In the genomic region with DNA sequence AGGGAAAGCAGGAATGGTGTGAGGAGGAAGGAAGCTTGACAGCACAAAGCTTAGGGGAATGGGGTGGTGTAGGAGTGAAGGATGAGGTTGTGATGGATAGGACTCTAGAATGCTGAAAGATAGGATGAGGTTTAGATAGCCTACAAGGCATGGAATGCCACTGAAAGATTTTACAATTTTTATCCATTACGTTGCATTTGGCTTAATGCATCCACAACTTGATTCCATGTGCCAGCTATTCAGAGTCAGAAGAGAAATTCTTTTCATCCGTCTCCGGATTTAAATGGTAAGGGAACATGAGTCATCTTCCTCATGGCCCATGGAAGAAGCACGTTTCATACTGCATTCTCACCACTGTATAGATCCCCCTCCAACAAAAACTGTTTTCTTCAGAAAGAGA, we compare ENCODE assay signal across 15 cellular contexts.
DNase-seq lines count a peak whose midpoint lies in the region; ATAC-seq and TF ChIP-seq lines count a peak whose summit lies in the region.
"Had no signal": no experiment of that assay in that cellular context is flagged by ENCODE, and none has a peak within 500 bp of the region (broad histone marks: within the 10 kb centered on the region; RNA-seq: fewer than 3 reads in every experiment).

No MANE protein-coding gene starts in this region.

- no peak for TF ChIP-seq CTCF in foreskin keratinocyte (conservative IDR thresholded peaks at IDR 0.05)
- no peak for TF ChIP-seq CTCF in vagina (IDR thresholded peaks at IDR 0.05)

- H2AFZ ChIP-seq in ACC112 (ENCODE audit: low read length, unreplicated experiment): peak overlapping the region; percentile 77

- ATAC-seq in foreskin keratinocyte (peak; percentile 35), GM18909 (IDR thresholded peaks at IDR 0.05; ENCODE audit: poor library complexity, unreplicated experiment) (no peak), HG03521 (IDR thresholded peaks at IDR 0.05; ENCODE audit: unreplicated experiment) (no peak)
- ATAC-seq: A549 had no signal

- no peaks in the 10 kb centered on the region for H3K36me3 ChIP-seq in ACC112 (ENCODE audit: insufficient read depth, low read length)
- no peaks in the 10 kb centered on the region for H3K36me3 ChIP-seq in vagina
- H3K36me3 ChIP-seq: esophagus squamous epithelium had no signal

- peak overlapping the region; percentile 35 for H3K27ac ChIP-seq in ACC112 (ENCODE audit: low read depth, low read length)
- H3K27ac ChIP-seq in foreskin keratinocyte: no peak overlapping the region
- H3K27ac ChIP-seq in vagina: no peak overlapping the region
- H3K27ac ChIP-seq: A549, esophagus squamous epithelium had no signal

- intact Hi-C loops in vagina (cut with DNase I): no loop called here

- DNase-seq in HS-27A (ENCODE audit: low read depth): peak; percentile 23
- peak; percentile 72 for DNase-seq in astrocyte of the hippocampus (ENCODE audit: low read depth, low spot score)
- peak in 1 of 2 donors; percentile 26 for DNase-seq in foreskin keratinocyte
- no peak for DNase-seq in vagina (ENCODE audit: extremely low spot score in 2 of 2)
- DNase-seq in activated CD4-positive, alpha-beta T cell treated with anti-CD3 and anti-CD28 coated beads, Interleukin-2, amount 50 U/mL, for 1 hour: no peak
- DNase-seq: activated CD4-positive, CD25-positive, alpha-beta regulatory T cell; activated naive CD4-positive, alpha-beta T cell treated with anti-CD3 and anti-CD28 coated beads, Interleukin-2, amount 50 U/mL, for 16 hours; esophagus squamous epithelium; NCI-H1092; NCI-H345; stimulated activated naive CD4-positive, alpha-beta T cell treated with Interleukin-2 at 50 U/mL for 16 hours had no signal

- H3K4me3 ChIP-seq in ACC112 (ENCODE audit: low read depth, low read length): no peak overlapping the region
- no peak overlapping the region for H3K4me3 ChIP-seq in vagina
- H3K4me3 ChIP-seq: A549, esophagus squamous epithelium had no signal

- peaks cover 17% of the 10 kb centered on the region for H3K4me1 ChIP-seq in ACC112 (ENCODE audit: control insufficient read depth, insufficient read depth, low read length, unreplicated experiment)
- peaks cover 7% of the 10 kb centered on the region for H3K4me1 ChIP-seq in foreskin keratinocyte
- no peaks in the 10 kb centered on the region for H3K4me1 ChIP-seq in vagina
- H3K4me1 ChIP-seq: A549, esophagus squamous epithelium had no signal

- no peaks in the 10 kb centered on the region for H3K79me2 ChIP-seq in ACC112 (ENCODE audit: control insufficient read depth, insufficient read depth, low read length, unreplicated experiment)

- TF ChIP-seq POLR2A in vagina (IDR thresholded peaks at IDR 0.05): no peak

- no peaks in the 10 kb centered on the region for H3K9me3 ChIP-seq in vagina
- H3K9me3 ChIP-seq: A549, esophagus squamous epithelium had no signal

- H3K27me3 ChIP-seq in ACC112 (ENCODE audit: insufficient read depth, low read length) (no peaks in the 10 kb centered on the region), foreskin keratinocyte (peaks cover 5% of the 10 kb centered on the region), vagina (no peaks in the 10 kb centered on the region)
- H3K27me3 ChIP-seq: esophagus squamous epithelium had no signal

Comparison
In these comparisons a context has a peak if more than half of its experiments do, and no peak if none do; other contexts are left out.
1. DNase-seq: peak in HS-27A (single experiment) and astrocyte of the hippocampus (single experiment); none in vagina (0 of 2) and activated CD4-positive, alpha-beta T cell treated with anti-CD3 and anti-CD28 coated beads, Interleukin-2, amount 50 U/mL, for 1 hour (single experiment).